Comparison of ENCODE assay signal across 17 cellular contexts in genomic region chr15:59420108-59420507, GRCh38. TPM values are rescaled to one million over a fixed set of nuclear protein-coding genes. Genes with fewer than 3 reads are reported as not detected.
DNase-seq lines count a peak whose midpoint lies in the region; ATAC-seq and FAIRE-seq lines count a peak whose summit lies in the region.
"Had no signal": no experiment of that assay in that cellular context is flagged by ENCODE, and none has a peak within 500 bp of the region (broad histone marks: within the 10 kb centered on the region; RNA-seq: fewer than 3 reads in every experiment).

No MANE protein-coding gene starts in this region.

- H3K36me3 Mint-ChIP-seq in activated CD4-positive, alpha-beta memory T cell treated with anti-CD3 and anti-CD28 coated beads, Interleukin-2, amount 10 ng/mL, durations not matched to agents 7 days and 5 days (ENCODE audit: low read depth) = no peaks in the 10 kb centered on the region
- H3K36me3 Mint-ChIP-seq in activated CD4-positive, alpha-beta memory T cell treated with anti-CD3 and anti-CD28 coated beads for 36 hours = no peaks in the 10 kb centered on the region
- no peaks in the 10 kb centered on the region for H3K36me3 Mint-ChIP-seq in activated naive CD8-positive, alpha-beta T cell treated with anti-CD3 and anti-CD28 coated beads, Interleukin-2, amount 50 U/mL, for 24 hours (ENCODE audit: low read depth)
- no peaks in the 10 kb centered on the region for H3K36me3 Mint-ChIP-seq in stimulated activated memory B cell treated with anti-CD40 and anti-IgM and Interleukin-4, amounts not matched to agents 10 μg/mL and 1 μg/mL and 100 μg/mL, for 72 hours
- H3K36me3 Mint-ChIP-seq: CD14-positive monocyte, IgD-negative memory B cell had no signal

- no peak overlapping the region for H3K4me3 Mint-ChIP-seq in activated CD4-positive, alpha-beta memory T cell treated with anti-CD3 and anti-CD28 coated beads, Interleukin-2, amount 10 ng/mL, durations not matched to agents 7 days and 5 days
- H3K4me3 Mint-ChIP-seq in activated CD4-positive, alpha-beta memory T cell treated with anti-CD3 and anti-CD28 coated beads for 36 hours = no peak overlapping the region
- H3K4me3 Mint-ChIP-seq in activated naive CD8-positive, alpha-beta T cell treated with anti-CD3 and anti-CD28 coated beads, Interleukin-2, amount 50 U/mL, for 24 hours = no peak overlapping the region
- no peak overlapping the region for H3K4me3 Mint-ChIP-seq in stimulated activated memory B cell treated with anti-CD40 and anti-IgM and Interleukin-4, amounts not matched to agents 10 μg/mL and 1 μg/mL and 100 μg/mL, for 72 hours
- H3K4me3 Mint-ChIP-seq: IgD-negative memory B cell had no signal

- in situ Hi-C loops in GM23248 (cut with MboI) = no loop called here

- H3K4me2 ChIP-seq in GM23248 (ENCODE audit: unreplicated experiment) = no peak overlapping the region

- peak; percentile 57 for FAIRE-seq in GM18507 (lab: Jason Lieb, UNC)

- H3K4me3 ChIP-seq in GM23248 = no peak overlapping the region

- H3K4me1 Mint-ChIP-seq in activated CD4-positive, alpha-beta memory T cell treated with anti-CD3 and anti-CD28 coated beads, Interleukin-2, amount 10 ng/mL, durations not matched to agents 7 days and 5 days = peaks cover 23% of the 10 kb centered on the region
- H3K4me1 Mint-ChIP-seq in activated CD4-positive, alpha-beta memory T cell treated with anti-CD3 and anti-CD28 coated beads for 36 hours (ENCODE audit: low read depth) = peaks cover 5% of the 10 kb centered on the region
- H3K4me1 Mint-ChIP-seq in activated naive CD8-positive, alpha-beta T cell treated with anti-CD3 and anti-CD28 coated beads, Interleukin-2, amount 50 U/mL, for 24 hours = peaks cover 21% of the 10 kb centered on the region
- H3K4me1 Mint-ChIP-seq in stimulated activated memory B cell treated with anti-CD40 and anti-IgM and Interleukin-4, amounts not matched to agents 10 μg/mL and 1 μg/mL and 100 μg/mL, for 72 hours = peaks cover 37% of the 10 kb centered on the region

- H4K20me1 ChIP-seq in GM23248 (ENCODE audit: insufficient read depth) = no peaks in the 10 kb centered on the region

- no peak overlapping the region for H3K27ac Mint-ChIP-seq in activated CD4-positive, alpha-beta memory T cell treated with anti-CD3 and anti-CD28 coated beads, Interleukin-2, amount 10 ng/mL, durations not matched to agents 7 days and 5 days
- H3K27ac Mint-ChIP-seq in activated CD4-positive, alpha-beta memory T cell treated with anti-CD3 and anti-CD28 coated beads for 36 hours = no peak overlapping the region
- no peak overlapping the region for H3K27ac Mint-ChIP-seq in activated naive CD8-positive, alpha-beta T cell treated with anti-CD3 and anti-CD28 coated beads, Interleukin-2, amount 50 U/mL, for 24 hours
- no peak overlapping the region for H3K27ac Mint-ChIP-seq in stimulated activated memory B cell treated with anti-CD40 and anti-IgM and Interleukin-4, amounts not matched to agents 10 μg/mL and 1 μg/mL and 100 μg/mL, for 72 hours
- H3K27ac Mint-ChIP-seq: IgD-negative memory B cell had no signal

- no peaks in the 10 kb centered on the region for H3F3A ChIP-seq in GM23248 (ENCODE audit: insufficient read depth)

- no peaks in the 10 kb centered on the region for H3K36me3 ChIP-seq in GM23248 (ENCODE audit: low read depth)

- H3K27ac ChIP-seq in GM23248 = no peak overlapping the region

- peak; percentile 93 for ATAC-seq in activated naive CD8-positive, alpha-beta T cell treated with anti-CD3 and anti-CD28 coated beads, Interleukin-2, amount 50 U/mL, for 24 hours
- ATAC-seq in stimulated activated memory B cell treated with anti-CD40 and anti-IgM and Interleukin-4, amounts not matched to agents 10 μg/mL and 1 μg/mL and 100 μg/mL, for 72 hours = peak; percentile 67
- ATAC-seq: Panc1, Right ventricle myocardium inferior had no signal

- H3K27me3 ChIP-seq in GM23248 (replicated peaks; ENCODE audit: insufficient read depth) = peaks cover 32% of the 10 kb centered on the region

- peaks cover 50% of the 10 kb centered on the region for H3K27me3 Mint-ChIP-seq in activated CD4-positive, alpha-beta memory T cell treated with anti-CD3 and anti-CD28 coated beads, Interleukin-2, amount 10 ng/mL, durations not matched to agents 7 days and 5 days
- H3K27me3 Mint-ChIP-seq in activated CD4-positive, alpha-beta memory T cell treated with anti-CD3 and anti-CD28 coated beads for 36 hours = peaks cover 26% of the 10 kb centered on the region
- H3K27me3 Mint-ChIP-seq in activated naive CD8-positive, alpha-beta T cell treated with anti-CD3 and anti-CD28 coated beads, Interleukin-2, amount 50 U/mL, for 24 hours = peaks cover 30% of the 10 kb centered on the region
- H3K27me3 Mint-ChIP-seq in stimulated activated memory B cell treated with anti-CD40 and anti-IgM and Interleukin-4, amounts not matched to agents 10 μg/mL and 1 μg/mL and 100 μg/mL, for 72 hours = no peaks in the 10 kb centered on the region

- H3K79me2 ChIP-seq in GM23248 (ENCODE audit: insufficient read depth) = no peaks in the 10 kb centered on the region

- no peak overlapping the region for H2AFZ ChIP-seq in GM23248

- CTCF ChIA-PET in activated CD4-positive, alpha-beta memory T cell treated with anti-CD3 and anti-CD28 coated beads, Interleukin-2, amount 10 ng/mL, durations not matched to agents 7 days and 5 days (lab: Charles Lee) = interaction anchor here (1.0 to 3.3 kb wide), 5 partner anchors 10 to 245 kb away, joined by 3 to 10 read pairs (median 4); partner anchors contain the start of gene FAM81A
- CTCF ChIA-PET in activated CD4-positive, alpha-beta memory T cell treated with anti-CD3 and anti-CD28 coated beads for 36 hours (lab: Charles Lee) = no interaction called here

- POLR2A ChIA-PET in activated CD4-positive, alpha-beta memory T cell treated with anti-CD3 and anti-CD28 coated beads, Interleukin-2, amount 10 ng/mL, durations not matched to agents 7 days and 5 days (lab: Charles Lee) = interaction anchor here (0.6 to 1.9 kb wide), 2 partner anchors 10 to 206 kb away, joined by 3 to 8 read pairs; no protein-coding TSS in a partner anchor
- POLR2A ChIA-PET in activated CD4-positive, alpha-beta memory T cell treated with anti-CD3 and anti-CD28 coated beads for 36 hours (lab: Charles Lee) = no interaction called here

- WGBS in GM23248 (ENCODE audit: low coverage in 1 of 2, low lambda C conversion rate in 2 of 2, missing lambda C conversion rate in 2 of 2), 2 experiments = 60% methylated on average over 3 of the region's 3 CpGs

- DNase-seq in activated CD4-positive, alpha-beta memory T cell treated with anti-CD3 and anti-CD28 coated beads, Interleukin-2, amount 10 ng/mL, durations not matched to agents 7 days and 5 days = peak; percentile 42
- no peak for DNase-seq in activated CD4-positive, alpha-beta memory T cell treated with anti-CD3 and anti-CD28 coated beads for 36 hours
- DNase-seq in GM18507 (ENCODE audit: extremely low spot score, insufficient read length, low read depth) (no peak), NCI-H2107 treated with DMSO at 0.1 percent for 48 hours (lab: John Stamatoyannopoulos, UW; ENCODE audit: unreplicated experiment) (no peak), GM23248 (no peak), NCI-H1694 treated with DMSO at 0.1 percent for 48 hours (lab: John Stamatoyannopoulos, UW) (no peak)
- no peak for DNase-seq in activated naive CD8-positive, alpha-beta T cell treated with anti-CD3 and anti-CD28 coated beads, Interleukin-2, amount 50 U/mL, for 24 hours
- DNase-seq: DMS53, NCI-H1436 treated with DMSO at 0.1 percent for 48 hours, NCI-H446 treated with DMSO at 0.1 percent for 48 hours, NCI-H748 treated with DMSO at 0.1 percent for 48 hours had no signal

- H3K9me3 Mint-ChIP-seq in activated CD4-positive, alpha-beta memory T cell treated with anti-CD3 and anti-CD28 coated beads, Interleukin-2, amount 10 ng/mL, durations not matched to agents 7 days and 5 days = no peaks in the 10 kb centered on the region
- no peaks in the 10 kb centered on the region for H3K9me3 Mint-ChIP-seq in activated CD4-positive, alpha-beta memory T cell treated with anti-CD3 and anti-CD28 coated beads for 36 hours
- H3K9me3 Mint-ChIP-seq in activated naive CD8-positive, alpha-beta T cell treated with anti-CD3 and anti-CD28 coated beads, Interleukin-2, amount 50 U/mL, for 24 hours = no peaks in the 10 kb centered on the region
- no peaks in the 10 kb centered on the region for H3K9me3 Mint-ChIP-seq in stimulated activated memory B cell treated with anti-CD40 and anti-IgM and Interleukin-4, amounts not matched to agents 10 μg/mL and 1 μg/mL and 100 μg/mL, for 72 hours
- H3K9me3 Mint-ChIP-seq: CD14-positive monocyte, IgD-negative memory B cell had no signal

- H3K9me2 ChIP-seq in GM23248 (ENCODE audit: insufficient read depth) = no peaks in the 10 kb centered on the region

- no peaks in the 10 kb centered on the region for H3K9me3 ChIP-seq in GM23248 (ENCODE audit: low read depth)

- intact Hi-C loops in activated CD4-positive, alpha-beta memory T cell treated with anti-CD3 and anti-CD28 coated beads for 36 hours (cut with micrococcal nuclease) = no loop called here

- no peaks in the 10 kb centered on the region for H3K4me1 ChIP-seq in GM23248 (ENCODE audit: insufficient read depth)

- no peak overlapping the region for H3K9ac ChIP-seq in GM23248

RNA-seq across cellular contexts. Expression of gene FAM81A, which starts 17.9 kb away (rescaled TPM):
- total RNA-seq in activated CD4-positive, alpha-beta memory T cell treated with anti-CD3 and anti-CD28 coated beads, Interleukin-2, amount 10 ng/mL, durations not matched to agents 7 days and 5 days = under 1 TPM; 0.08 to 0.50 TPM
- total RNA-seq in activated CD4-positive, alpha-beta memory T cell treated with anti-CD3 and anti-CD28 coated beads for 36 hours = not detected
- total RNA-seq in GM23248 (2014; rRNA removed; shearing (Covaris generic)) = 0.32 and 0.51 TPM in 2 replicates
- 0.26 and 0.70 TPM in 2 replicates for polyA plus RNA-seq in GM23248 (2016; fragmentation: Nextera tagmentation; extraction: Ambion mirVana)
- total RNA-seq: A673 had no signal

RNA-seq across cellular contexts. Expression of gene MYO1E, which starts 47.4 kb away (rescaled TPM):
- total RNA-seq in activated CD4-positive, alpha-beta memory T cell treated with anti-CD3 and anti-CD28 coated beads, Interleukin-2, amount 10 ng/mL, durations not matched to agents 7 days and 5 days = 10 to 100 TPM; 40.8 to 46.1 TPM
- 1 to 10 TPM; 5.1 to 5.8 TPM for total RNA-seq in activated CD4-positive, alpha-beta memory T cell treated with anti-CD3 and anti-CD28 coated beads for 36 hours
- 155 and 224 TPM in 2 replicates for total RNA-seq in GM23248 (2014; rRNA removed; shearing (Covaris generic))
- polyA plus RNA-seq in GM23248 (2016; fragmentation: Nextera tagmentation; extraction: Ambion mirVana) = 190 and 201 TPM in 2 replicates

Comparison
In these comparisons a context has a peak if more than half of its experiments do, and no peak if none do; other contexts are left out.
1. RNA of gene MYO1E, which starts 47.4 kb away (total RNA-seq): 155 to 224 TPM in GM23248 and 40.8 to 46.1 TPM in activated CD4-positive, alpha-beta memory T cell treated with anti-CD3 and anti-CD28 coated beads, Interleukin-2, amount 10 ng/mL, durations not matched to agents 7 days and 5 days; 5.1 to 5.8 TPM in activated CD4-positive, alpha-beta memory T cell treated with anti-CD3 and anti-CD28 coated beads for 36 hours; every median in the first group is over 4 times any median in the second.